Comparison of ENCODE assay signal across 8 cellular contexts in the genomic region with DNA sequence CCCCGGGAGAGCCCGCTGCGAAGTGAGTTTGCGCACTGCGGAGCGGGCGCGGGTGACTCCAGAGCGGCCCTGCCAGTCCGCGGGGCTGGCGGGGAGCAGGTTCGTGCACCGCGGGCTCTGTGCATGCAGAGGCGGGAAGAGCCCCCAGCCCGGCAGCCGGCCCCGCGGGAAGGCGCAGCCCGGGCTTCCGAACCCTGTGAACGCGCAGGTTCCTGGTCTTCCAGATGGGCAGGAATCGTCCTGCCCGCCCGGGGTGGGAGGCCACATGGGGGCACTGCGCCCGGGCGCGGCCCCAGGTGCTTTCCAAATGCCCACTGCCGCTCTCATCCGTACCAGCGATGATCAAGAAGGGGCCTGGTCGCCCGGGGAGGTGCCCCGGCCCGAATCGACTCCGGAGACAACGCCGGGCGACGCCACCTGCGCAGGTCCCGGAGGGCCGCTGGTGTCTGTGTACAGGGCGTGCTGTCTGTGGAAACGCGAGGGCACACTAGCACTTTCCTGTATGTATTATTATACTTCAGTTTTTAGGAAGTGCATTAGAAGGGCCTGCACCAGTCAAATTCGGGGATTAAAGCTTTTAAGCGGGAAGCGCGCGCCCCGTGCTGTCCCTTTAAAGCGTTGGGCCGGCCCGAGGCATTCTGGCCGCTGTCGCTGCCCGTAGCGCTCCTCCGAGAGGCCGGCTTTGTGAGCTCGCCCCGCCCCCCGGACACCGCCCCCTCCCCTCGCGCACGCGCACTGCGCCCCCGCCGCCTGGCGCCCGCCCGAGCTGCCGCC. TPM values are rescaled to one million over a fixed set of nuclear protein-coding genes. Genes with fewer than 3 reads are reported as not detected.
A peak's percentile ranks its signal among the peaks of the same experiment; 100 is the strongest.
DNase-seq lines count a peak whose midpoint lies in the region; ATAC-seq and TF ChIP-seq lines count a peak whose summit lies in the region.

Gene WDR5, plus strand, starts transcription at position 740 of the 774 bp plus-strand sequence. CDS start 3,796 bp downstream, outside the sequence.

- TF ChIP-seq CTCF in RWPE1 (conservative IDR thresholded peaks at IDR 0.05; ENCODE audit: low read depth) = no peak

- no peaks in the 10 kb centered on the region for H3K27me3 Mint-ChIP-seq in naive B cell

- H3K4me1 Mint-ChIP-seq in naive B cell = peaks cover 33 to 51% (median 34%) of the 10 kb centered on the region in 3 donors

- peak within 1 kb of the TSS; percentile 58 to 95 (median 84) for H3K27ac Mint-ChIP-seq in naive B cell

- no peaks in the 10 kb centered on the region for H3K9me3 Mint-ChIP-seq in naive B cell

- CTCF ChIA-PET in RWPE1 (lab: Yijun Ruan, JAX) = interaction anchor here (0.6 kb wide), 1 partner anchor 806 kb away, joined by 3 read pairs; no protein-coding TSS in a partner anchor

- ATAC-seq in GM21529 (IDR thresholded peaks at IDR 0.05; ENCODE audit: unreplicated experiment) (peak; percentile 48), naive B cell (ENCODE audit: low read depth in 2 of 2) (peak; percentile 79 to 81)

- H3K4me3 Mint-ChIP-seq in naive B cell = peak within 1 kb of the TSS; percentile 88 to 96 (median 94)

- DNase-seq in DMS 273 treated with DMSO at 0.1 percent for 48 hours (lab: John Stamatoyannopoulos, UW) (peak; percentile 46), KG1 (lab: John Stamatoyannopoulos, UW) (peak; percentile 83), RWPE1 (ENCODE audit: low spot score) (peak; percentile 99), fibroblast of gingiva (ENCODE audit: low read depth) (peak; percentile 86), naive B cell (peak; percentile 88)
- peak; percentile 83 to 90 for DNase-seq in activated T-helper 1 cell treated with anti-CD3 and anti-CD28 coated beads, Interleukin-2, amount 50 U/mL, for 16 hours (ENCODE audit: low read depth in 1 of 2, low spot score in 1 of 2)
- peak; percentile 75 to 86 for DNase-seq in stimulated activated CD8-positive, alpha-beta memory T cell treated with anti-CD3 and anti-CD28 coated beads, Interleukin-7, amount 100 ng/mL, for 48 hours (ENCODE audit: extremely low read depth in 1 of 2, low read depth in 1 of 2)

- POLR2A ChIA-PET in RWPE1 (lab: Yijun Ruan, JAX; ENCODE audit: low non-redundant PET) = interaction anchor here (0.6 kb wide), 2 partner anchors 193 to 318 kb away, joined by 3 read pairs; no protein-coding TSS in a partner anchor

- H3K27ac ChIP-seq in RWPE1 = peak within 1 kb of the TSS; percentile 96

- peaks cover 5 to 7% of the 10 kb centered on the region in 2 donors for H3K36me3 Mint-ChIP-seq in naive B cell

RNA-seq across cellular contexts. Expression of gene WDR5, which starts in this region (rescaled TPM):
- 10 to 100 TPM in 5 of 6 donors, 1 to 10 TPM in 1; 5.1 to 20.2 (median 12.3) TPM for polyA plus RNA-seq in naive B cell (ENCODE audit: low read depth in 6 of 6)

Comparison
In these comparisons a context has a peak if more than half of its experiments do, and no peak if none do; other contexts are left out.
1. Peak in every context shown above with its lines: DNase-seq, ATAC-seq and H3K27ac ChIP-seq.
2. DNase-seq: peak in every context shown above with its lines; median percentile 99 in RWPE1; 88 in naive B cell; 86 in activated T-helper 1 cell treated with anti-CD3 and anti-CD28 coated beads, Interleukin-2, amount 50 U/mL, for 16 hours; 86 in fibroblast of gingiva; 83 in KG1; 80 in stimulated activated CD8-positive, alpha-beta memory T cell treated with anti-CD3 and anti-CD28 coated beads, Interleukin-7, amount 100 ng/mL, for 48 hours; 46 in DMS 273 treated with DMSO at 0.1 percent for 48 hours.